8 cellular contexts compared by ENCODE assay signal in genomic region chr1:40729316-40729862, GRCh38. TPM values are rescaled to one million over a fixed set of nuclear protein-coding genes. Genes with fewer than 3 reads are reported as not detected.
A peak's percentile ranks its signal among the peaks of the same experiment; 100 is the strongest.
DNase-seq lines count a peak whose midpoint lies in the region; ATAC-seq, FAIRE-seq and TF ChIP-seq lines count a peak whose summit lies in the region.
"Not testable (repeated sequence)": the region's sequence is repeated elsewhere in the genome, so short reads cannot be mapped to it uniquely, and the experiment has no call there.
"Had no signal": no experiment of that assay in that cellular context is flagged by ENCODE, and none has a peak within 500 bp of the region (broad histone marks: within the 10 kb centered on the region; RNA-seq: fewer than 3 reads in every experiment).

No MANE protein-coding gene starts in this region.

- H3K36me3 Mint-ChIP-seq in activated CD4-positive, alpha-beta T cell treated with anti-CD3 and anti-CD28 coated beads, Interleukin-2, amount 10 ng/mL, durations not matched to agents 24 days and 14 days (ENCODE audit: low read depth), result peaks cover 19% of the 10 kb centered on the region
- H3K36me3 Mint-ChIP-seq in activated T-helper 17 cell treated with anti-CD3 and anti-CD28 coated beads, Interleukin-2, amount 50 U/mL, for 72 hours (ENCODE audit: low read depth), result peaks cover 20% of the 10 kb centered on the region
- H3K36me3 Mint-ChIP-seq in astrocyte (ENCODE audit: low read depth, unreplicated experiment); natural killer cell: not testable (repeated sequence)

- intact Hi-C loops in activated CD4-positive, alpha-beta T cell treated with anti-CD3 and anti-CD28 coated beads, Interleukin-2, amount 10 ng/mL, durations not matched to agents 24 days and 14 days (cut with micrococcal nuclease); natural killer cell (cut with micrococcal nuclease): not testable (repeated sequence)

- H3K9ac ChIP-seq in astrocyte (ENCODE audit: low read length), result not testable (repeated sequence)

- H3K4me2 ChIP-seq in astrocyte (ENCODE audit: low read length), result not testable (repeated sequence)

- not testable (repeated sequence) for FAIRE-seq in astrocyte (lab: Jason Lieb, UNC)

- H3K9me3 Mint-ChIP-seq in activated CD4-positive, alpha-beta T cell treated with anti-CD3 and anti-CD28 coated beads, Interleukin-2, amount 10 ng/mL, durations not matched to agents 24 days and 14 days; activated T-helper 17 cell treated with anti-CD3 and anti-CD28 coated beads, Interleukin-2, amount 50 U/mL, for 72 hours; astrocyte (ENCODE audit: unreplicated experiment); natural killer cell: not testable (repeated sequence)

- H3K4me1 Mint-ChIP-seq in activated CD4-positive, alpha-beta T cell treated with anti-CD3 and anti-CD28 coated beads, Interleukin-2, amount 10 ng/mL, durations not matched to agents 24 days and 14 days, result peaks cover 45% of the 10 kb centered on the region
- H3K4me1 Mint-ChIP-seq in activated T-helper 17 cell treated with anti-CD3 and anti-CD28 coated beads, Interleukin-2, amount 50 U/mL, for 72 hours, result peaks cover 33% of the 10 kb centered on the region
- H3K4me1 Mint-ChIP-seq in astrocyte (ENCODE audit: low read depth, unreplicated experiment) (peaks cover 28% of the 10 kb centered on the region), natural killer cell (peaks cover 57% of the 10 kb centered on the region in 2 donors)

- not testable (repeated sequence) for TF ChIP-seq CTCF in astrocyte (IDR thresholded peaks at IDR 0.05; ENCODE audit: insufficient read depth, low read depth, low read length); choroid plexus epithelial cell (conservative IDR thresholded peaks at IDR 0.05; ENCODE audit: low read depth, low read length); natural killer cell (IDR thresholded peaks at IDR 0.05)

- peak; percentile 50 for DNase-seq in Jurkat, Clone E6-1 (ENCODE audit: low read depth, low spot score)
- DNase-seq in activated CD4-positive, alpha-beta T cell treated with anti-CD3 and anti-CD28 coated beads, Interleukin-2, amount 10 ng/mL, durations not matched to agents 24 days and 14 days; left lobe of liver (ENCODE audit: low spot score); natural killer cell: not testable (repeated sequence)
- DNase-seq in astrocyte (ENCODE audit: low read depth) (peak; percentile 49), choroid plexus epithelial cell (ENCODE audit: low read depth) (peak; percentile 32)

- ATAC-seq in activated T-helper 17 cell treated with anti-CD3 and anti-CD28 coated beads, Interleukin-2, amount 50 U/mL, for 72 hours (replicated peaks); natural killer cell: not testable (repeated sequence)
- peak; percentile 7 for ATAC-seq in left lobe of liver

- H3K4me3 Mint-ChIP-seq in activated CD4-positive, alpha-beta T cell treated with anti-CD3 and anti-CD28 coated beads, Interleukin-2, amount 10 ng/mL, durations not matched to agents 24 days and 14 days; astrocyte (ENCODE audit: unreplicated experiment); natural killer cell: not testable (repeated sequence)
- peak overlapping the region; percentile 31 for H3K4me3 Mint-ChIP-seq in activated T-helper 17 cell treated with anti-CD3 and anti-CD28 coated beads, Interleukin-2, amount 50 U/mL, for 72 hours

- H3K27me3 Mint-ChIP-seq in activated CD4-positive, alpha-beta T cell treated with anti-CD3 and anti-CD28 coated beads, Interleukin-2, amount 10 ng/mL, durations not matched to agents 24 days and 14 days; activated T-helper 17 cell treated with anti-CD3 and anti-CD28 coated beads, Interleukin-2, amount 50 U/mL, for 72 hours; astrocyte (ENCODE audit: low read depth, unreplicated experiment); natural killer cell (ENCODE audit: low read depth in 2 of 2): not testable (repeated sequence)

- H3K27ac ChIP-seq in astrocyte (ENCODE audit: low read depth, low read length), result not testable (repeated sequence)

- H3K4me1 ChIP-seq in astrocyte (ENCODE audit: insufficient read depth, low read length), result not testable (repeated sequence)

- not testable (repeated sequence) for H3K36me3 ChIP-seq in astrocyte (ENCODE audit: insufficient read depth, low read length)

- not testable (repeated sequence) for H3K9me3 ChIP-seq in astrocyte (ENCODE audit: insufficient read depth, low read depth, low read length)

- H3K4me3 ChIP-seq in Jurkat, Clone E6-1 (ENCODE audit: low read length); astrocyte (ENCODE audit: insufficient read depth, low read depth, low read length); choroid plexus epithelial cell (ENCODE audit: low read depth, low read length): not testable (repeated sequence)

- H3K27ac Mint-ChIP-seq in activated CD4-positive, alpha-beta T cell treated with anti-CD3 and anti-CD28 coated beads, Interleukin-2, amount 10 ng/mL, durations not matched to agents 24 days and 14 days, result peak overlapping the region; percentile 3
- H3K27ac Mint-ChIP-seq in activated T-helper 17 cell treated with anti-CD3 and anti-CD28 coated beads, Interleukin-2, amount 50 U/mL, for 72 hours, result peak overlapping the region; percentile 66
- not testable (repeated sequence) for H3K27ac Mint-ChIP-seq in astrocyte (ENCODE audit: unreplicated experiment)
- H3K27ac Mint-ChIP-seq in natural killer cell, result peak overlapping the region; percentile 10 to 50

- not testable (repeated sequence) for H3K27me3 ChIP-seq in astrocyte (ENCODE audit: insufficient read depth, low read length)

- peaks cover 76% of the 10 kb centered on the region for H3K79me2 ChIP-seq in astrocyte (ENCODE audit: insufficient read depth, low read length)

- not testable (repeated sequence) for H2AFZ ChIP-seq in astrocyte (ENCODE audit: low read depth, low read length)

- peaks cover 60% of the 10 kb centered on the region for H4K20me1 ChIP-seq in astrocyte (ENCODE audit: insufficient read depth, low read length)

RNA-seq across cellular contexts. Expression of gene NFYC, which starts 37.9 kb away (rescaled TPM):
- polyA plus RNA-seq in Jurkat, Clone E6-1 (2012; ENCODE audit: insufficient read depth, insufficient read length), result 87.5 TPM
- 66.5 and 73.2 TPM in 2 replicates for total RNA-seq in activated CD4-positive, alpha-beta T cell treated with anti-CD3 and anti-CD28 coated beads, Interleukin-2, amount 10 ng/mL, durations not matched to agents 24 days and 14 days
- total RNA-seq in activated T-helper 17 cell treated with anti-CD3 and anti-CD28 coated beads, Interleukin-2, amount 50 U/mL, for 72 hours, result 10 to 100 TPM; 61.2 to 65.2 TPM
- 48.4 and 51.1 TPM in 2 replicates for total RNA-seq in astrocyte
- 26.8 TPM for total RNA-seq in left lobe of liver
- 10 to 100 TPM; 38.7 to 60.4 (median 48.5) TPM for total RNA-seq in natural killer cell

RNA-seq across cellular contexts. Expression of gene KCNQ4, which starts 54.2 kb away (rescaled TPM):
- polyA plus RNA-seq in Jurkat, Clone E6-1 (2012; ENCODE audit: insufficient read depth, insufficient read length), result 0.43 TPM
- 1.4 and 1.5 TPM in 2 replicates for total RNA-seq in activated CD4-positive, alpha-beta T cell treated with anti-CD3 and anti-CD28 coated beads, Interleukin-2, amount 10 ng/mL, durations not matched to agents 24 days and 14 days
- total RNA-seq in activated T-helper 17 cell treated with anti-CD3 and anti-CD28 coated beads, Interleukin-2, amount 50 U/mL, for 72 hours, result 1 to 10 TPM in 1 of 2 donors, under 1 TPM in 1; 0.45 to 1.5 TPM
- 0.89 and 1.5 TPM in 2 replicates for total RNA-seq in astrocyte
- total RNA-seq in left lobe of liver, result 0.20 TPM
- under 1 TPM; 0.14 to 0.45 (median 0.35) TPM for total RNA-seq in natural killer cell
- total RNA-seq: GM23248 had no signal
- polyA plus RNA-seq: GM23248 had no signal
